8 cellular contexts compared by ENCODE assay signal in the genomic region with DNA sequence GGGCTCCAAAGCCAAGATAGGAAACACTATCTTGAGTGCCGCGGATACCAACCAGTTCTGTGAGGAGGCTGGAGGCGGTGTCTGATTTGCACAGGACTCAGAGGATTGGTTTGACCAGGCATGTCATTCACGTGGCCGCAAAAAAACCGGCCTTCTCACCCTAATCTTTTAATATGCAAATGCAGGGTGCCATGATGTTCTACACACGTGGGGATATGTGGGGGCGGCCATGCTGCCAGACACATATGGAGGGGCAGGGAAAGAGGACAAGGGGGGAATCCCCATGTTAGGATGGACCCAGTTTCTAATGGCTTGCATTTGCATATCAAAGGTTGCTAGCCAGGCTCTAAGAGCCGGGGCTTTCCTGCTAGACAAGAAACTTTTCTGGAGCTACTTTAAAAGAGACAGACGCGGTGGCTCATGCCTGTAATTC.
DNase-seq lines count a peak whose midpoint lies in the region; ATAC-seq and TF ChIP-seq lines count a peak whose summit lies in the region.

No MANE protein-coding gene starts in this region.

- no peaks in the 10 kb centered on the region for H3K36me3 Mint-ChIP-seq in activated naive CD8-positive, alpha-beta T cell treated with anti-CD3 and anti-CD28 coated beads for 36 hours

- H3K27me3 ChIP-seq in mucosa of rectum (ENCODE audit: control insufficient read depth in 2 of 2, insufficient read depth in 2 of 2, low read length in 2 of 2) (peaks cover 0 to 3% of the 10 kb centered on the region in 2 donors), tibial nerve (peaks cover 0 to 37% of the 10 kb centered on the region in 2 donors)

- H3K9ac ChIP-seq in mucosa of rectum (ENCODE audit: low read depth in 1 of 2, low read length in 2 of 2) = no peak overlapping the region

- TF ChIP-seq CTCF in tibial nerve (IDR thresholded peaks at IDR 0.05) = no peak

- no peak for TF ChIP-seq POLR2A in tibial nerve (IDR thresholded peaks at IDR 0.05)

- H3K9me3 Mint-ChIP-seq in activated naive CD8-positive, alpha-beta T cell treated with anti-CD3 and anti-CD28 coated beads for 36 hours = no peaks in the 10 kb centered on the region

- 21 to 23% methylated on average over 11 of the region's 11 CpGs for WGBS in tibial nerve, 2 donors

- H3K4me3 ChIP-seq in mucosa of rectum (ENCODE audit: low read length in 2 of 2) (peak overlapping the region; percentile 2 to 61), tibial nerve (peak overlapping the region in 1 of 4 donors; percentile 9)

- H3K36me3 ChIP-seq in mucosa of rectum (ENCODE audit: control insufficient read depth in 2 of 2, insufficient read depth in 2 of 2, low read length in 2 of 2) (no peaks in the 10 kb centered on the region), tibial nerve (no peaks in the 10 kb centered on the region)

- H3K4me3 Mint-ChIP-seq in activated naive CD8-positive, alpha-beta T cell treated with anti-CD3 and anti-CD28 coated beads for 36 hours = no peak overlapping the region

- no peak for TF ChIP-seq EP300 in tibial nerve (IDR thresholded peaks at IDR 0.05)

- peak; percentile 81 for ATAC-seq in HG03103 (IDR thresholded peaks at IDR 0.05; ENCODE audit: low read depth, unreplicated experiment)

- H3K4me1 ChIP-seq in mucosa of rectum (ENCODE audit: control insufficient read depth in 2 of 2, insufficient read depth in 2 of 2, low read length in 2 of 2) (peaks cover 4 to 6% of the 10 kb centered on the region in 2 donors), tibial nerve (peaks cover 0 to 3% (median 0%) of the 10 kb centered on the region in 4 donors)

- H3K9me3 ChIP-seq in mucosa of rectum (ENCODE audit: control insufficient read depth in 2 of 2, low read length in 2 of 2) (no peaks in the 10 kb centered on the region), tibial nerve (no peaks in the 10 kb centered on the region)

- peak; percentile 7 for DNase-seq in stimulated activated CD4-positive, alpha-beta T cell treated with anti-CD3 and anti-CD28 coated beads, Interleukin-4, amount 100 ng/mL, for 24 hours
- DNase-seq in stimulated activated CD4-positive, alpha-beta T cell treated with anti-CD3 and anti-CD28 coated beads, Interleukin-2, amount 100 ng/mL, for 48 hours = no peak
- peak; percentile 30 for DNase-seq in activated naive CD8-positive, alpha-beta T cell treated with anti-CD3 and anti-CD28 coated beads for 36 hours
- DNase-seq in tibial nerve (ENCODE audit: low spot score in 2 of 2) = no peak
- no peak for DNase-seq in NCI-H82 treated with DMSO at 0.1 percent for 48 hours (lab: John Stamatoyannopoulos, UW; ENCODE audit: unreplicated experiment)
- DNase-seq in HT-29 (ENCODE audit: low spot score) = no peak

- H3K27me3 Mint-ChIP-seq in activated naive CD8-positive, alpha-beta T cell treated with anti-CD3 and anti-CD28 coated beads for 36 hours = peaks cover 20% of the 10 kb centered on the region

- no peak overlapping the region for H3K27ac Mint-ChIP-seq in activated naive CD8-positive, alpha-beta T cell treated with anti-CD3 and anti-CD28 coated beads for 36 hours

- H3K27ac ChIP-seq in mucosa of rectum (ENCODE audit: low read depth in 2 of 2, low read length in 2 of 2) = no peak overlapping the region
- H3K27ac ChIP-seq in tibial nerve = no peak overlapping the region

- H3K4me1 Mint-ChIP-seq in activated naive CD8-positive, alpha-beta T cell treated with anti-CD3 and anti-CD28 coated beads for 36 hours = peaks cover 6% of the 10 kb centered on the region

Comparison
In these comparisons a context has a peak if more than half of its experiments do, and no peak if none do; other contexts are left out.
1. DNase-seq: peak in stimulated activated CD4-positive, alpha-beta T cell treated with anti-CD3 and anti-CD28 coated beads, Interleukin-4, amount 100 ng/mL, for 24 hours (single experiment) and activated naive CD8-positive, alpha-beta T cell treated with anti-CD3 and anti-CD28 coated beads for 36 hours (single experiment); none in stimulated activated CD4-positive, alpha-beta T cell treated with anti-CD3 and anti-CD28 coated beads, Interleukin-2, amount 100 ng/mL, for 48 hours (0 of 2), tibial nerve (0 of 2), NCI-H82 treated with DMSO at 0.1 percent for 48 hours (single experiment) and HT-29 (single experiment).